ENCODE assay signal across 32 cellular contexts in the genomic region with DNA sequence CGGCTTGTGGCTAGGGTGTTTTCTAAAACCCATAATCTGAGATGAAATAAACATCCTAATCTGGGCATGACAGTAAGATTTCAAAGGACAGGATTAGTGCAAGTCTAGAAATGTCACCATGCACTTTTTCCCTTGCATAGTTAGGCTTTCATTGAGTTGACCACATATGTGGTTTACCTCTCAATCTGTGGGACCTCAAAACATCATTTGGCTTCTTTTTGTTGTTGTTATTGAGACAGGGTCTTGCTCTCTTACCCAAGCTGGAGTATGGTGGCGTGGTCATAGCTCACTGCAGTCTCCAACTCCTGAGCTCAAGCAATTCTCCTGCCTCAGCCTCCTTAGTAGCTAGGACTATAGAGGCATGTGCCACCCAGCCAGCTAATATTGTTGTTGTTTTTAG.
"Had no signal": no experiment of that assay in that cellular context is flagged by ENCODE, and none has a peak within 500 bp of the region (broad histone marks: within the 10 kb centered on the region; RNA-seq: fewer than 3 reads in every experiment).

No MANE protein-coding gene starts in this region.

- DNase-seq: activated B cell treated with CpG ODN at 0.5 μM for 24 hours; activated CD4-positive, alpha-beta memory T cell treated with anti-CD3 and anti-CD28 coated beads for 36 hours; activated CD4-positive, alpha-beta T cell treated with anti-CD3 and anti-CD28 coated beads for 4 hours; activated CD4-positive, alpha-beta T cell treated with anti-CD3 and anti-CD28 coated beads, Interleukin-2, amount 10 ng/mL, durations not matched to agents 24 days and 14 days; activated CD4-positive, alpha-beta T cell treated with anti-CD3 and anti-CD28 coated beads, Interleukin-2, amount 50 U/mL, for 1 hour; activated CD4-positive, alpha-beta T cell treated with anti-CD3 and anti-CD28 coated beads, Interleukin-2, amount 50 U/mL, for 4 hours; activated CD4-positive, CD25-positive, alpha-beta regulatory T cell treated with anti-CD3 and anti-CD28 coated beads, Interleukin-2, amount 50 U/mL, for 72 hours; activated CD8-positive, alpha-beta memory T cell treated with anti-CD3 and anti-CD28 coated beads, Interleukin-2, amount 50 U/mL, for 4 hours; activated CD8-positive, alpha-beta T cell treated with anti-CD3 and anti-CD28 coated beads for 36 hours; activated effector memory CD4-positive, alpha-beta T cell treated with anti-CD3 and anti-CD28 coated beads, Interleukin-2, amount 50 U/mL, for 16 hours; activated gamma-delta T cell treated with Interleukin-2 at 50 U/mL for 16 hours; activated naive CD4-positive, alpha-beta T cell; activated naive CD4-positive, alpha-beta T cell treated with anti-CD3 and anti-CD28 coated beads for 36 hours; activated naive CD4-positive, alpha-beta T cell treated with anti-CD3 and anti-CD28 coated beads, Interleukin-2, amount 50 U/mL, for 16 hours; activated naive CD8-positive, alpha-beta T cell treated with anti-CD3 and anti-CD28 coated beads for 36 hours; activated T-cell treated with anti-CD3 and anti-CD28 coated beads for 4 hours; activated T-cell treated with anti-CD3 and anti-CD28 coated beads, Interleukin-2, amount 50 U/mL, for 1 hour; activated T-cell treated with anti-CD3 and anti-CD28 coated beads, Interleukin-2, amount 50 U/mL, for 4 hours; activated T-cell treated with anti-CD3 and anti-CD28 coated beads, Interleukin-2, amount 50 U/mL, for 72 hours; adrenal gland; amniotic stem cell; body of pancreas; brain microvascular endothelial cell; central memory CD4-positive, alpha-beta T cell; T-helper 9 cell had no signal

- H3K27ac ChIP-seq: adrenal gland, body of pancreas, brain microvascular endothelial cell, breast epithelium, VCaP had no signal

- H3K27me3 ChIP-seq: adrenal gland, body of pancreas, brain microvascular endothelial cell, breast epithelium had no signal

- H3K36me3 ChIP-seq: adrenal gland, brain microvascular endothelial cell, breast epithelium had no signal

- H3K9me3 ChIP-seq: adrenal gland, body of pancreas had no signal

- H3K4me3 ChIP-seq: adrenal gland, body of pancreas, breast epithelium had no signal

- FAIRE-seq: astrocyte, colon, TTC549 had no signal

- H3K4me1 ChIP-seq: adrenal gland, body of pancreas, breast epithelium had no signal

- ATAC-seq: activated CD8-positive, alpha-beta T cell treated with anti-CD3 and anti-CD28 coated beads for 36 hours; activated naive CD4-positive, alpha-beta T cell treated with anti-CD3 and anti-CD28 coated beads, Interleukin-2, amount 50 U/mL, for 72 hours; activated T-cell treated with anti-CD3 and anti-CD28 coated beads, Interleukin-2, amount 50 U/mL, for 4 hours; activated T-cell treated with anti-CD3 and anti-CD28 coated beads, Interleukin-2, amount 50 U/mL, for 72 hours; activated T-helper 17 cell treated with anti-CD3 and anti-CD28 coated beads, Interleukin-2, amount 50 U/mL, for 72 hours; body of pancreas had no signal
